In the genomic region with DNA sequence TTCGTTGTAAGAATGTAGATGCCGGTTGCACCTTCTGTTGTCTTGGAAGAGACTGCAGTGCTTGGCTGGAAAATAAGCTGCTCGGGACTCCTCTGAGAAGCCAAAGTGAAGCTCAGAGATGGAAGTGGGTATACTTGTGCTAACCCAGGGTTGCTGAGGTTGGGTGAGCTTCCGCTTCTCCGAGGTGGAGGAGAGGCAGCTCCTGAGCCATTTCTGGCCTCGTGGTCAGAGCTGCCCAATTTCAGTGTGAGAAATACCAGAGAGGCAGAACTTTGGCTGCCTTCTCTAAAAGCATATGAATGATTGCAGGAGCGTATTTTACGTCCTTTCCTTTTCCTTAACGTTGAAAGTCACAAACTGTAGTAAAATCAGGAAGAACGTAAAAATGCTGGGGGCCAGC, we compare ENCODE assay signal across 8 cellular contexts.
A peak's percentile ranks its signal among the peaks of the same experiment; 100 is the strongest.
DNase-seq lines count a peak whose midpoint lies in the region; ATAC-seq and TF ChIP-seq lines count a peak whose summit lies in the region.
"Not testable (repeated sequence)": the region's sequence is repeated elsewhere in the genome, so short reads cannot be mapped to it uniquely, and the experiment has no call there.

No MANE protein-coding gene starts in this region.

- peak overlapping the region; percentile 92 for H3K9ac ChIP-seq in SK-N-SH

- H3K4me3 ChIP-seq in SK-N-SH (ENCODE audit: low read depth in 2 of 2, low read length in 1 of 2) (peak overlapping the region in 1 of 2 experiments; percentile 38; a peak in 1 of 4 replicates), adrenal gland (peak overlapping the region in 1 of 4 donors; percentile 50), foreskin fibroblast (ENCODE audit: low read depth in 1 of 2, low read length in 2 of 2) (peak overlapping the region; percentile 54 to 55), suprapubic skin (peak overlapping the region; percentile 29)
- peak overlapping the region; percentile 43 for H3K4me3 ChIP-seq in naive thymus-derived CD4-positive, alpha-beta T cell (ENCODE audit: low read length)

- peaks cover 14% of the 10 kb centered on the region for H3K79me2 ChIP-seq in SK-N-SH (ENCODE audit: insufficient read depth)

- not testable (repeated sequence) for H3K36me3 ChIP-seq in SK-N-SH (replicated peaks in 1 of 2; ENCODE audit: control insufficient read depth in 1 of 2, insufficient read depth in 2 of 2, low read length in 1 of 2); adrenal gland (replicated peaks in 1 of 2); naive thymus-derived CD4-positive, alpha-beta T cell (ENCODE audit: control insufficient read depth in 2 of 3, insufficient read depth in 3 of 3, low read length in 3 of 3); suprapubic skin

- H2AFZ ChIP-seq in SK-N-SH (ENCODE audit: low read depth): not testable (repeated sequence)

- H3K27me3 Mint-ChIP-seq in naive thymus-derived CD4-positive, alpha-beta T cell: not testable (repeated sequence)

- not testable (repeated sequence) for TF ChIP-seq POLR2A in adrenal gland (IDR thresholded peaks at IDR 0.05); suprapubic skin (IDR thresholded peaks at IDR 0.05)

- POLR2A ChIA-PET in SK-N-SH (lab: Yijun Ruan, JAX); naive thymus-derived CD4-positive, alpha-beta T cell (lab: Charles Lee): not testable (repeated sequence)

- TF ChIP-seq EP300 in SK-N-SH (IDR thresholded peaks at IDR 0.05; ENCODE audit: borderline replicate concordance in 1 of 2, low read depth in 1 of 2, low read length in 1 of 2); suprapubic skin (IDR thresholded peaks at IDR 0.05): not testable (repeated sequence)

- intact Hi-C loops in adrenal gland (cut with DNase I); naive thymus-derived CD4-positive, alpha-beta T cell (cut with micrococcal nuclease): not testable (repeated sequence)

- peaks cover 0 to 11% (median 0%) of the 10 kb centered on the region in 5 donors for H3K36me3 Mint-ChIP-seq in naive thymus-derived CD4-positive, alpha-beta T cell

- peak overlapping the region in 4 of 10 donors; percentile 43 to 60 (median 48) for H3K4me3 Mint-ChIP-seq in naive thymus-derived CD4-positive, alpha-beta T cell

- peak overlapping the region in 1 of 9 donors; percentile 58 for H3K27ac Mint-ChIP-seq in naive thymus-derived CD4-positive, alpha-beta T cell

- H3F3A ChIP-seq in SK-N-SH (replicated peaks; ENCODE audit: insufficient read depth): not testable (repeated sequence)

- H3K4me2 ChIP-seq in SK-N-SH: peak overlapping the region; percentile 70

- not testable (repeated sequence) for H3K27me3 ChIP-seq in SK-N-SH (ENCODE audit: insufficient read depth); adrenal gland; naive thymus-derived CD4-positive, alpha-beta T cell (ENCODE audit: control insufficient read depth in 2 of 2, insufficient read depth in 2 of 2, low read length in 2 of 2); suprapubic skin

- not testable (repeated sequence) for TF ChIP-seq CTCF in SK-N-SH (IDR thresholded peaks at IDR 0.05); adrenal gland (IDR thresholded peaks at IDR 0.05); foreskin fibroblast (IDR thresholded peaks at IDR 0.05; ENCODE audit: low read depth, low read length); suprapubic skin (IDR thresholded peaks at IDR 0.05)

- peaks cover 0 to 13% (median 0%) of the 10 kb centered on the region in 7 donors for H3K4me1 Mint-ChIP-seq in naive thymus-derived CD4-positive, alpha-beta T cell

- not testable (repeated sequence) for DNase-seq in SK-N-SH; foreskin fibroblast; naive thymus-derived CD4-positive, alpha-beta T cell; suprapubic skin (ENCODE audit: low spot score in 2 of 2)
- peak in 5 of 7 donors; percentile 13 to 57 (median 35) for DNase-seq in adrenal gland

- H3K9me3 Mint-ChIP-seq in naive thymus-derived CD4-positive, alpha-beta T cell: not testable (repeated sequence)

- CTCF ChIA-PET in SK-N-SH (lab: Yijun Ruan, JAX); naive thymus-derived CD4-positive, alpha-beta T cell (lab: Charles Lee): not testable (repeated sequence)

- peaks cover 0 to 10% of the 10 kb centered on the region in 2 experiments; a peak in 3 of 4 replicates for H3K4me1 ChIP-seq in SK-N-SH (ENCODE audit: control insufficient read depth in 1 of 2, insufficient read depth in 2 of 2, low read depth in 1 of 2, low read length in 1 of 2)
- H3K4me1 ChIP-seq in adrenal gland (replicated peaks in 1 of 2); suprapubic skin: not testable (repeated sequence)
- peaks cover 0 to 10% of the 10 kb centered on the region in 2 donors for H3K4me1 ChIP-seq in naive thymus-derived CD4-positive, alpha-beta T cell (ENCODE audit: control insufficient read depth in 2 of 2, insufficient read depth in 2 of 2, low read length in 2 of 2)

- 3% methylated on average over 6 of the region's 10 CpGs for WGBS in SK-N-SH (ENCODE audit: low lambda C conversion rate)
- 8 to 26% (median 9%) methylated on average over 4 to 6 of the region's 10 CpGs for WGBS in adrenal gland, 4 donors
- WGBS in suprapubic skin: no CpG with 5 or more reads among the region's 10 CpGs

- not testable (repeated sequence) for TF ChIP-seq RAD21 in SK-N-SH (IDR thresholded peaks at IDR 0.05; ENCODE audit: low read length)

- peaks cover 15% of the 10 kb centered on the region for H4K20me1 ChIP-seq in SK-N-SH (ENCODE audit: insufficient read depth)

- peak overlapping the region in 1 of 2 experiments; percentile 82; a peak in 3 of 4 replicates for H3K27ac ChIP-seq in SK-N-SH (ENCODE audit: low read depth in 2 of 2, low read length in 1 of 2)
- peak overlapping the region in 4 of 5 donors; percentile 50 to 87 (median 64) for H3K27ac ChIP-seq in adrenal gland
- H3K27ac ChIP-seq in naive thymus-derived CD4-positive, alpha-beta T cell (ENCODE audit: low read depth, low read length): not testable (repeated sequence)
- H3K27ac ChIP-seq in suprapubic skin: peak overlapping the region; percentile 59

- H3K9me3 ChIP-seq in SK-N-SH; adrenal gland (replicated peaks in 1 of 3); naive thymus-derived CD4-positive, alpha-beta T cell (ENCODE audit: control insufficient read depth in 2 of 3, low read length in 3 of 3); suprapubic skin: not testable (repeated sequence)

- not testable (repeated sequence) for H3K9me2 ChIP-seq in SK-N-SH

- ATAC-seq in GM18498 (IDR thresholded peaks at IDR 0.05; ENCODE audit: unreplicated experiment) (peak; percentile 50), GM21717 (IDR thresholded peaks at IDR 0.05; ENCODE audit: unreplicated experiment) (peak; percentile 39), HG03159 (IDR thresholded peaks at IDR 0.05; ENCODE audit: unreplicated experiment) (peak; percentile 36)
- ATAC-seq in naive thymus-derived CD4-positive, alpha-beta T cell: peak; percentile 61
